16 cellular contexts compared by ENCODE assay signal in the genomic region with DNA sequence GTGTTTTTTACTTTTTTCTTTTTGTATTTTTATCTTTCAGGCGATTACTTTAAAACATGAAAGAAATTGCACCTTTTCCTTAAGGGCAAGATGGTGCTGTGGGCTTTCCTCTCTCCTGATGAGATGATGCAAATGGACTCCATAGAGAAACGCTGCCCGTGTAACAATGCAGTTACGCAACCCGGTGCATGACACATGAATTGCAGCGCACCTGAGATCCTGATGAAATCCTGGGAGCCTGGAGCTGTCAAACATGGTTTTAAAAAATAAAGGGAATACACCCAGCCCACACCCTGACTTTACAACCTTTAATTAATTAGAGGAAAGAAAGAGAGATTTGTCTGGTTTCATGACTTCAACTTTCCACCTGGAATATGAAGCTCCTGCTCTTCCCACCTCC.
A peak's percentile ranks its signal among the peaks of the same experiment; 100 is the strongest.
DNase-seq lines count a peak whose midpoint lies in the region; ATAC-seq, FAIRE-seq and TF ChIP-seq lines count a peak whose summit lies in the region.
"Had no signal": no experiment of that assay in that cellular context is flagged by ENCODE, and none has a peak within 500 bp of the region (broad histone marks: within the 10 kb centered on the region; RNA-seq: fewer than 3 reads in every experiment).

No MANE protein-coding gene starts in this region.

- no peak for TF ChIP-seq POLR2A in GM12878 (IDR thresholded peaks at IDR 0.05; ENCODE audit: low read depth, low read length)
- no peak for TF ChIP-seq POLR2A in GM18505 (IDR thresholded peaks at IDR 0.05; ENCODE audit: borderline replicate concordance, extremely low read depth, insufficient read depth, insufficient read length)

- no peak for FAIRE-seq in GM12878 (lab: Jason Lieb, UNC)

- WGBS in GM12878 (ENCODE audit: insufficient coverage, insufficient replicate concordance, low lambda C conversion rate, missing lambda C conversion rate) = 77% methylated on average over 6 of the region's 6 CpGs

- DNase-seq in right atrium auricular region (ENCODE audit: low spot score) (peak; percentile 47), left ventricle myocardium inferior (no peak), GM12878 (ENCODE audit: low read depth, low spot score) (no peak), left colon (no peak)
- no peak for DNase-seq in activated CD8-positive, alpha-beta memory T cell treated with anti-CD3 and anti-CD28 coated beads, Interleukin-2, amount 10 ng/mL, durations not matched to agents 7 days and 5 days
- DNase-seq: activated naive CD4-positive, alpha-beta T cell treated with anti-CD3 and anti-CD28 coated beads, Interleukin-2, amount 10 ng/mL, durations not matched to agents 7 days and 5 days; DMS153; erythroblast; MM.1S; NCI-H524; RPMI8226; T1000 had no signal

- no peak overlapping the region for H2AFZ ChIP-seq in GM12878 (ENCODE audit: control insufficient read depth, low read depth, low read length)
- H2AFZ ChIP-seq: parathyroid adenoma had no signal

- H3K27ac Mint-ChIP-seq in activated CD8-positive, alpha-beta memory T cell treated with anti-CD3 and anti-CD28 coated beads, Interleukin-2, amount 10 ng/mL, durations not matched to agents 7 days and 5 days = no peak overlapping the region
- H3K27ac Mint-ChIP-seq: activated naive CD4-positive, alpha-beta T cell treated with anti-CD3 and anti-CD28 coated beads, Interleukin-2, amount 10 ng/mL, durations not matched to agents 7 days and 5 days had no signal

- in situ Hi-C loops in GM12878 (cut with MboI) = no loop called here

- H3K79me2 ChIP-seq in GM12878 (ENCODE audit: control insufficient read depth, insufficient read depth, low read length) = no peaks in the 10 kb centered on the region
- H3K79me2 ChIP-seq: parathyroid adenoma had no signal

- no peaks in the 10 kb centered on the region for H3K36me3 ChIP-seq in right atrium auricular region
- H3K36me3 ChIP-seq in left ventricle myocardium inferior = no peaks in the 10 kb centered on the region
- H3K36me3 ChIP-seq in GM12878 (ENCODE audit: control insufficient read depth in 2 of 2, insufficient read depth in 2 of 2, low read length in 1 of 2) = no peaks in the 10 kb centered on the region

- H3K4me1 ChIP-seq in right atrium auricular region (peaks cover 0 to 4% of the 10 kb centered on the region in 2 donors), left ventricle myocardium inferior (peaks cover 14% of the 10 kb centered on the region), GM12878 (ENCODE audit: control insufficient read depth, insufficient read depth, low read length) (no peaks in the 10 kb centered on the region)
- H3K4me1 ChIP-seq: parathyroid adenoma had no signal

- SMC1A ChIA-PET in GM12878 (lab: Charles Lee; ENCODE audit: uncharacterized antibody, unreplicated experiment) = interaction anchor here (0.6 kb wide), 1 partner anchor 298 kb away, joined by 3 read pairs; no protein-coding TSS in a partner anchor

- H3K27me3 ChIP-seq in right atrium auricular region (no peaks in the 10 kb centered on the region), left ventricle myocardium inferior (ENCODE audit: low read depth) (no peaks in the 10 kb centered on the region), GM12878 (replicated peaks in 1 of 2; ENCODE audit: control insufficient read depth in 2 of 2, insufficient read depth in 2 of 2, low read length in 1 of 2) (peaks cover 2 to 3% of the 10 kb centered on the region in 2 experiments; a peak in 3 of 4 replicates)

- intact Hi-C loops in left ventricle myocardium inferior (cut with micrococcal nuclease) (no loop called here), GM12878 (cut with micrococcal nuclease; ENCODE audit: unreplicated experiment) (no loop called here), left colon (cut with DNase I, micrococcal nuclease) (no loop called here)

- 0 out of 2 replicates have a peak, but pooled peaks have one; percentile 10 for TF ChIP-seq RAD21 in GM12878 (IDR thresholded peaks at IDR 0.05; ENCODE audit: insufficient read depth, low read depth, low read length)

- H3K4me2 ChIP-seq in GM12878 (ENCODE audit: control insufficient read depth, insufficient read depth) = no peak overlapping the region

- RAD21 ChIA-PET in GM12878 (lab: Charles Lee; ENCODE audit: unreplicated experiment) = no interaction called here

- ATAC-seq in GM12878 (no peak), left colon (peak; percentile 36), GM21447 (IDR thresholded peaks at IDR 0.05; ENCODE audit: unreplicated experiment) (no peak), GM18505 (IDR thresholded peaks at IDR 0.05; ENCODE audit: unreplicated experiment) (no peak), HG02642 (IDR thresholded peaks at IDR 0.05; ENCODE audit: poor library complexity, unreplicated experiment) (no peak)
- no peak for ATAC-seq in activated CD8-positive, alpha-beta memory T cell treated with anti-CD3 and anti-CD28 coated beads, Interleukin-2, amount 10 ng/mL, durations not matched to agents 7 days and 5 days

- CTCF ChIA-PET in GM12878 (lab: Yijun Ruan, JAX) = no interaction called here
- CTCF ChIA-PET in activated CD8-positive, alpha-beta memory T cell treated with anti-CD3 and anti-CD28 coated beads, Interleukin-2, amount 10 ng/mL, durations not matched to agents 7 days and 5 days (lab: Charles Lee) = interaction anchor here (1.0 kb wide), 1 partner anchor 9 kb away, joined by 4 read pairs; no protein-coding TSS in a partner anchor

- H3K36me3 Mint-ChIP-seq in activated CD8-positive, alpha-beta memory T cell treated with anti-CD3 and anti-CD28 coated beads, Interleukin-2, amount 10 ng/mL, durations not matched to agents 7 days and 5 days = peaks cover 11% of the 10 kb centered on the region

- no peak overlapping the region for H3K4me3 Mint-ChIP-seq in activated CD8-positive, alpha-beta memory T cell treated with anti-CD3 and anti-CD28 coated beads, Interleukin-2, amount 10 ng/mL, durations not matched to agents 7 days and 5 days
- H3K4me3 Mint-ChIP-seq: activated naive CD4-positive, alpha-beta T cell treated with anti-CD3 and anti-CD28 coated beads, Interleukin-2, amount 10 ng/mL, durations not matched to agents 7 days and 5 days had no signal

- peaks cover 2% of the 10 kb centered on the region for H3K9me3 Mint-ChIP-seq in activated CD8-positive, alpha-beta memory T cell treated with anti-CD3 and anti-CD28 coated beads, Interleukin-2, amount 10 ng/mL, durations not matched to agents 7 days and 5 days (ENCODE audit: low read depth)
- H3K9me3 Mint-ChIP-seq: activated naive CD4-positive, alpha-beta T cell treated with anti-CD3 and anti-CD28 coated beads, Interleukin-2, amount 10 ng/mL, durations not matched to agents 7 days and 5 days had no signal

- no peak for TF ChIP-seq EP300 in GM12878 (IDR thresholded peaks at IDR 0.05; ENCODE audit: borderline replicate concordance in 1 of 2, control insufficient read depth in 1 of 2, low read depth in 2 of 2, low read length in 2 of 2)

- no peak overlapping the region for H3K27ac ChIP-seq in right atrium auricular region
- no peak overlapping the region for H3K27ac ChIP-seq in left ventricle myocardium inferior (replicated peaks)
- no peak overlapping the region for H3K27ac ChIP-seq in GM12878 (ENCODE audit: control insufficient read depth, insufficient read depth)
- H3K27ac ChIP-seq: parathyroid adenoma had no signal

- TF ChIP-seq CTCF in right atrium auricular region (IDR thresholded peaks at IDR 0.05) (no peak), left ventricle myocardium inferior (IDR thresholded peaks at IDR 0.05; ENCODE audit: borderline replicate concordance) (no peak), GM12878 (IDR thresholded peaks at IDR 0.05 in 2 of 3, conservative IDR thresholded peaks at IDR 0.05 in 1 of 3; ENCODE audit: control insufficient read depth in 2 of 3, extremely low read depth in 1 of 3, insufficient read depth in 1 of 3, low read depth in 3 of 3, low read length in 3 of 3) (no peak)

- BruUV-seq in GM12878 (replicated peaks; lab: Mats Ljungman, UMichigan) = no TSS peak

- no peak overlapping the region for H3K9ac ChIP-seq in GM12878 (ENCODE audit: control insufficient read depth, insufficient read depth, low read length)
- H3K9ac ChIP-seq: parathyroid adenoma had no signal

- peaks cover 40% of the 10 kb centered on the region for H3K4me1 Mint-ChIP-seq in activated CD8-positive, alpha-beta memory T cell treated with anti-CD3 and anti-CD28 coated beads, Interleukin-2, amount 10 ng/mL, durations not matched to agents 7 days and 5 days

- no peaks in the 10 kb centered on the region for H4K20me1 ChIP-seq in GM12878 (ENCODE audit: control insufficient read depth, insufficient read depth)

- no peak overlapping the region for H3K4me3 ChIP-seq in right atrium auricular region
- no peak overlapping the region for H3K4me3 ChIP-seq in left ventricle myocardium inferior
- H3K4me3 ChIP-seq in GM12878 = no peak overlapping the region

- POLR2A ChIA-PET in GM12878 (lab: Charles Lee) = no interaction called here

- H3K9me3 ChIP-seq in right atrium auricular region (no peaks in the 10 kb centered on the region), left ventricle myocardium inferior (replicated peaks) (no peaks in the 10 kb centered on the region), GM12878 (replicated peaks; ENCODE audit: control insufficient read depth, insufficient read depth, low read length) (no peaks in the 10 kb centered on the region; the same call in 2 of the 3 replicates)

- H3K27me3 Mint-ChIP-seq in activated CD8-positive, alpha-beta memory T cell treated with anti-CD3 and anti-CD28 coated beads, Interleukin-2, amount 10 ng/mL, durations not matched to agents 7 days and 5 days = no peaks in the 10 kb centered on the region

TF ChIP-seq in GM12878, 131 proteins besides CTCF, POLR2A, EP300 and RAD21:
- TF ChIP-seq GABPA (IDR thresholded peaks at IDR 0.05; ENCODE audit: low read depth) (no peak), HDAC6 (IDR thresholded peaks at IDR 0.05; ENCODE audit: unreplicated experiment) (no peak), SIX5 (IDR thresholded peaks at IDR 0.05; ENCODE audit: low read depth, low read length, severe bottlenecking) (no peak)
